20 cellular contexts compared by ENCODE assay signal in genomic region chr13:26390203-26390602, GRCh38.
"Had no signal": no experiment of that assay in that cellular context is flagged by ENCODE, and none has a peak within 500 bp of the region (broad histone marks: within the 10 kb centered on the region; RNA-seq: fewer than 3 reads in every experiment).

No MANE protein-coding gene starts in this region.

- H3K4me1 Mint-ChIP-seq: memory B cell, nephron, WTC11 had no signal

- H3K4me3 Mint-ChIP-seq: activated CD8-positive, alpha-beta T cell treated with anti-CD3 and anti-CD28 coated beads, Interleukin-2, amount 10 ng/mL, durations not matched to agents 7 days and 5 days; activated naive CD8-positive, alpha-beta T cell treated with anti-CD3 and anti-CD28 coated beads for 36 hours; memory B cell; nephron; T-helper 1 cell treated with Interleukin-12 subunit alpha and Interleukin-12 subunit beta and Interleukin-4 antibody, amounts not matched to agents 30 μg/mL and 1 μg/mL, for 36 hours; WTC11 had no signal

- DNase-seq: activated CD8-positive, alpha-beta T cell treated with anti-CD3 and anti-CD28 coated beads, Interleukin-2, amount 10 ng/mL, durations not matched to agents 7 days and 5 days; activated naive CD4-positive, alpha-beta T cell; activated naive CD8-positive, alpha-beta T cell treated with anti-CD3 and anti-CD28 coated beads for 36 hours; heart right ventricle; kidney glomerular epithelial cell; left ventricle myocardium superior; ovary; psoas muscle; spleen; stimulated activated CD4-positive, alpha-beta T cell treated with anti-CD3 and anti-CD28 coated beads, Interleukin-4, amount 100 ng/mL, for 1 hour; stimulated activated naive CD4-positive, alpha-beta T cell treated with Interleukin-2 at 50 U/mL for 16 hours; T1000; upper lobe of left lung had no signal

- H3K27ac Mint-ChIP-seq: activated CD8-positive, alpha-beta T cell treated with anti-CD3 and anti-CD28 coated beads, Interleukin-2, amount 10 ng/mL, durations not matched to agents 7 days and 5 days; activated naive CD8-positive, alpha-beta T cell treated with anti-CD3 and anti-CD28 coated beads for 36 hours; activated T-helper 2 cell treated with anti-CD3 and anti-CD28 coated beads, Interferon-gamma antibody, Interleukin-2, Interleukin-4, amounts not matched to agents 10 μg/mL and 5 μg/mL and 100 μg/mL, durations not matched to agents 14 hours and 24 hours and 36 hours; memory B cell; nephron; T-helper 1 cell treated with Interleukin-12 subunit alpha and Interleukin-12 subunit beta and Interleukin-4 antibody, amounts not matched to agents 30 μg/mL and 1 μg/mL, for 36 hours; WTC11 had no signal

- H3K9me3 Mint-ChIP-seq: activated naive CD8-positive, alpha-beta T cell treated with anti-CD3 and anti-CD28 coated beads for 36 hours; activated T-helper 2 cell treated with anti-CD3 and anti-CD28 coated beads, Interferon-gamma antibody, Interleukin-2, Interleukin-4, amounts not matched to agents 10 μg/mL and 5 μg/mL and 100 μg/mL, durations not matched to agents 14 hours and 24 hours and 36 hours; memory B cell; nephron; T-helper 1 cell treated with Interleukin-12 subunit alpha and Interleukin-12 subunit beta and Interleukin-4 antibody, amounts not matched to agents 30 μg/mL and 1 μg/mL, for 36 hours; WTC11 had no signal

- FAIRE-seq: astrocyte, endometrium had no signal

- H3K27me3 Mint-ChIP-seq: activated naive CD8-positive, alpha-beta T cell treated with anti-CD3 and anti-CD28 coated beads for 36 hours; memory B cell had no signal
